Comparison of ENCODE assay signal across 19 cellular contexts in the genomic region with DNA sequence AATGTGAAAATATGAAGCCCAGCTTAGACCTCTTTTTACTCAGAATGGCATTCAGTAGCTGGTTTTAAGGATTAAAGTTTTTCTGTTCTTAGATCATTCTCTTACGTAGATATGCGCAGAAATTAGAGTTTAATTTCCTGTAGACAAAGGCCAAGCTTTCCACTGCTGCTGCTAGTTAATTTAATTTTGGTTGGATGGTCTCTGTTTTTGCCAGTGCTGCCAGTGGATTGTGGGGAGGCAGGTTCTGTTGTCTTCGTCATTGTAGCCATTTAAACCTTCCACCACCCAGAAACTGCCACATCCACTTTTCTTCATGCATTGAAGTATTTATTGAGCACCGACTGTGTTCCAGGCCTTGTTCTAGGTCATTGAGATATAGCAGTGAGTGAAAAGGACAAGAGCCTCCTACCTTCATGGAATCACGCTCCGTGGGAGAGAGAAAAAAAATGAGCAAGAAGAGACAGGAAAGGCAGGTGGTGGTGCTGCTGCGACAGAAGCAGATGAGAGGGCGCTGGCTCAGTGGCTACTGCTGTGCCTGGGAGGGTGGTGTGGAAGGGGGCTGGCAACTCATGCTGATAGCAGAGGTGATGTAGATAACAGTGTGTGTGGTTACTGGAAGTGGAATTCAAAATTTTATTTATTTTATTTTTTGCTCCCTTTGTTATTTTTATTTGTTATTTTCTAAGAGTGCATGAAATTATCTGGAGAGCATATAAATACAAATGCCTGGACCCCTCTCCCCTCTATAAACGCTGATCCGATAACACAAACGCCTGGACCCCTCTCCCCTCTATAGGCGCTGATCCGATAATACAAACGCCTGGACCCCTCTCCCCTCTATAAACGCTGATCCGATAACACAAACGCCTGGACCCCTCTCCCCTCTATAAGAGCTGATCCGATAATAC. TPM values are rescaled to one million over a fixed set of nuclear protein-coding genes. Genes with fewer than 3 reads are reported as not detected.
DNase-seq lines count a peak whose midpoint lies in the region; ATAC-seq, FAIRE-seq and TF ChIP-seq lines count a peak whose summit lies in the region.
"Had no signal": no experiment of that assay in that cellular context is flagged by ENCODE, and none has a peak within 500 bp of the region (broad histone marks: within the 10 kb centered on the region; RNA-seq: fewer than 3 reads in every experiment).

No MANE protein-coding gene starts in this region.

- H3K9me3 Mint-ChIP-seq in CD4-positive, CD25-positive, alpha-beta regulatory T cell: no peaks in the 10 kb centered on the region
- H3K9me3 Mint-ChIP-seq in chondrocyte (ENCODE audit: low read depth) (no peaks in the 10 kb centered on the region), neural progenitor cell (no peaks in the 10 kb centered on the region)

- no peaks in the 10 kb centered on the region for H3K27me3 Mint-ChIP-seq in CD4-positive, CD25-positive, alpha-beta regulatory T cell
- H3K27me3 Mint-ChIP-seq in chondrocyte (ENCODE audit: low read depth): no peaks in the 10 kb centered on the region
- H3K27me3 Mint-ChIP-seq in neural progenitor cell (ENCODE audit: insufficient read depth, low read depth): no peaks in the 10 kb centered on the region
- H3K27me3 Mint-ChIP-seq: B cell; CD4-positive, alpha-beta memory T cell had no signal

- no peak overlapping the region for H3K4me3 ChIP-seq in CD4-positive, CD25-positive, alpha-beta regulatory T cell (ENCODE audit: low read depth, low read length)
- no peak overlapping the region for H3K4me3 ChIP-seq in neural progenitor cell
- H3K4me3 ChIP-seq: SJSA1 had no signal

- peaks cover 0 to 9% (median 2%) of the 10 kb centered on the region in 4 donors for H3K4me1 Mint-ChIP-seq in CD4-positive, CD25-positive, alpha-beta regulatory T cell
- H3K4me1 Mint-ChIP-seq in chondrocyte (ENCODE audit: low read depth): no peaks in the 10 kb centered on the region
- no peaks in the 10 kb centered on the region for H3K4me1 Mint-ChIP-seq in neural progenitor cell

- no peak for ATAC-seq in CD4-positive, CD25-positive, alpha-beta regulatory T cell (ENCODE audit: low read depth in 2 of 2)
- no peak for ATAC-seq in HG03432 (IDR thresholded peaks at IDR 0.05; ENCODE audit: unreplicated experiment)
- ATAC-seq in HG03469 (IDR thresholded peaks at IDR 0.05; ENCODE audit: unreplicated experiment): no peak

- no peaks in the 10 kb centered on the region for H3F3A ChIP-seq in neural progenitor cell (ENCODE audit: low read depth)

- FAIRE-seq in GM12892 (lab: Jason Lieb, UNC): peak; percentile 46
- FAIRE-seq: G401.6, H1 had no signal

- DNase-seq in CD4-positive, CD25-positive, alpha-beta regulatory T cell: no peak
- DNase-seq in GM12892 (ENCODE audit: insufficient read length) (no peak), chondrocyte (ENCODE audit: low spot score) (no peak), neural progenitor cell (ENCODE audit: low spot score) (no peak), SHP77 treated with DMSO at 0.1 percent for 48 hours (lab: John Stamatoyannopoulos, UW) (no peak)
- DNase-seq: CD4-positive, alpha-beta memory T cell; DMS79 treated with DMSO at 0.1 percent for 48 hours; NCI-H1048; NCI-H1436 treated with DMSO at 0.1 percent for 48 hours; NCI-H2081; NCI-H748 treated with DMSO at 0.1 percent for 48 hours had no signal

- no peak overlapping the region for H3K9ac ChIP-seq in neural progenitor cell
- H3K9ac ChIP-seq: KMS-11 had no signal

- no peaks in the 10 kb centered on the region for H3K9me3 ChIP-seq in CD4-positive, CD25-positive, alpha-beta regulatory T cell (ENCODE audit: control insufficient read depth in 2 of 2, low read length in 2 of 2)
- H3K9me3 ChIP-seq in neural progenitor cell (ENCODE audit: low read depth): no peaks in the 10 kb centered on the region
- H3K9me3 ChIP-seq: SJSA1 had no signal

- H3K4me2 ChIP-seq in neural progenitor cell: no peak overlapping the region
- H3K4me2 ChIP-seq: KMS-11 had no signal

- TF ChIP-seq CTCF in chondrocyte (IDR thresholded peaks at IDR 0.05): no peak
- TF ChIP-seq CTCF in neural progenitor cell (IDR thresholded peaks at IDR 0.05): no peak

- no peak for TF ChIP-seq POLR2A in GM12892 (IDR thresholded peaks at IDR 0.05; ENCODE audit: low read depth, low read length)

- H3K4me3 Mint-ChIP-seq in CD4-positive, CD25-positive, alpha-beta regulatory T cell: no peak overlapping the region
- H3K4me3 Mint-ChIP-seq in chondrocyte (ENCODE audit: unreplicated experiment): no peak overlapping the region
- H3K4me3 Mint-ChIP-seq in neural progenitor cell: peak overlapping the region; percentile 10
- H3K4me3 Mint-ChIP-seq: B cell; CD4-positive, alpha-beta memory T cell had no signal

- H3K36me3 Mint-ChIP-seq in CD4-positive, CD25-positive, alpha-beta regulatory T cell: peaks cover 66% of the 10 kb centered on the region
- H3K36me3 Mint-ChIP-seq in chondrocyte (ENCODE audit: low read depth): peaks cover 67% of the 10 kb centered on the region
- peaks cover 60% of the 10 kb centered on the region for H3K36me3 Mint-ChIP-seq in neural progenitor cell

- H3K79me2 ChIP-seq in neural progenitor cell (ENCODE audit: low read depth): no peaks in the 10 kb centered on the region

- no peaks in the 10 kb centered on the region for H3K27me3 ChIP-seq in CD4-positive, CD25-positive, alpha-beta regulatory T cell (ENCODE audit: control insufficient read depth, insufficient read depth, low read length)
- no peaks in the 10 kb centered on the region for H3K27me3 ChIP-seq in neural progenitor cell
- H3K27me3 ChIP-seq: SJSA1 had no signal

- H3K27ac Mint-ChIP-seq in CD4-positive, CD25-positive, alpha-beta regulatory T cell: peak overlapping the region in 2 of 3 donors; percentile 45 to 46
- H3K27ac Mint-ChIP-seq in chondrocyte (ENCODE audit: unreplicated experiment): peak overlapping the region; percentile 61
- H3K27ac Mint-ChIP-seq in neural progenitor cell: no peak overlapping the region
- H3K27ac Mint-ChIP-seq: B cell had no signal

- no peaks in the 10 kb centered on the region for H4K20me1 ChIP-seq in neural progenitor cell (ENCODE audit: low read depth)

- no peaks in the 10 kb centered on the region for H3K4me1 ChIP-seq in CD4-positive, CD25-positive, alpha-beta regulatory T cell (ENCODE audit: control insufficient read depth, insufficient read depth, low read length, poor library complexity, severe bottlenecking)
- H3K4me1 ChIP-seq in neural progenitor cell: no peaks in the 10 kb centered on the region
- H3K4me1 ChIP-seq: SJSA1 had no signal

- H3K36me3 ChIP-seq in CD4-positive, CD25-positive, alpha-beta regulatory T cell (ENCODE audit: control insufficient read depth, insufficient read depth, low read length): peaks cover 90% of the 10 kb centered on the region
- H3K36me3 ChIP-seq in neural progenitor cell: peaks cover 5% of the 10 kb centered on the region

- no peak overlapping the region for H2AFZ ChIP-seq in neural progenitor cell (replicated peaks)

- H3K27ac ChIP-seq in CD4-positive, CD25-positive, alpha-beta regulatory T cell (ENCODE audit: insufficient read depth, low read length, poor library complexity, severe bottlenecking): no peak overlapping the region
- no peak overlapping the region for H3K27ac ChIP-seq in neural progenitor cell
- H3K27ac ChIP-seq: KMS-11, RWPE1, SJSA1 had no signal

RNA-seq across cellular contexts. Expression of a gene that starts 33.3 kb away (rescaled TPM):
- 314 TPM for total RNA-seq in CD4-positive, CD25-positive, alpha-beta regulatory T cell
- 10 to 100 TPM; 23.6 to 36.8 (median 30.9) TPM for polyA plus RNA-seq in CD4-positive, CD25-positive, alpha-beta regulatory T cell
- polyA plus RNA-seq in GM12892 (2012; ENCODE audit: missing spikeins): 83.7 TPM
- total RNA-seq in chondrocyte: 718 to 842 TPM (median 735 TPM) in 3 replicates
- 237 and 309 TPM in 2 replicates for total RNA-seq in neural progenitor cell (ENCODE audit: low replicate concordance)
